Comparison of ENCODE assay signal across 19 cellular contexts in genomic region chr1:2112280-2112701, GRCh38.
A peak's percentile ranks its signal among the peaks of the same experiment; 100 is the strongest.
DNase-seq lines count a peak whose midpoint lies in the region; ATAC-seq and TF ChIP-seq lines count a peak whose summit lies in the region.
"Had no signal": no experiment of that assay in that cellular context is flagged by ENCODE, and none has a peak within 500 bp of the region (broad histone marks: within the 10 kb centered on the region; RNA-seq: fewer than 3 reads in every experiment).

No MANE protein-coding gene starts in this region.

- no peak overlapping the region for H3K27ac ChIP-seq in aorta (ENCODE audit: low read depth in 1 of 2, low read length in 2 of 2)

- peak; percentile 48 for DNase-seq in natural killer cell treated with Interleukin-12 subunit alpha and Interleukin-12 subunit beta and Interleukin-15 and Interleukin-18, amount 100 ng/mL, for 72 hours (ENCODE audit: low spot score)
- no peak for DNase-seq in natural killer cell
- DNase-seq in NOMO-1 (lab: John Stamatoyannopoulos, UW; ENCODE audit: unreplicated experiment in 2 of 2), result peak; percentile 80 to 88
- DNase-seq in aorta, result peak; percentile 34 to 74
- DNase-seq: activated CD4-positive, alpha-beta T cell treated with anti-CD3 and anti-CD28 coated beads, Interleukin-2, amount 10 ng/mL, durations not matched to agents 24 days and 14 days; activated naive CD8-positive, alpha-beta T cell treated with anti-CD3 and anti-CD28 coated beads, Interleukin-2, amount 10 ng/mL, durations not matched to agents 7 days and 5 days; activated T-cell treated with anti-CD3 and anti-CD28 coated beads, Interleukin-2, amount 50 U/mL, for 4 hours; central memory CD4-positive, alpha-beta T cell; COR-L47; GF-D8; MM.1S; PC-3; stimulated activated naive CD8-positive, alpha-beta T cell treated with anti-CD3 and anti-CD28 coated beads, Interleukin-15, amount 100 ng/mL, for 72 hours had no signal

- H3K36me3 ChIP-seq in aorta (ENCODE audit: control insufficient read depth in 1 of 2, insufficient read depth in 2 of 2, low read length in 1 of 2), result no peaks in the 10 kb centered on the region

- H3K9me3 Mint-ChIP-seq in natural killer cell treated with Interleukin-12 subunit alpha and Interleukin-12 subunit beta and Interleukin-15 and Interleukin-18, amount 100 ng/mL, for 72 hours, result no peaks in the 10 kb centered on the region
- H3K9me3 Mint-ChIP-seq in natural killer cell, result no peaks in the 10 kb centered on the region
- H3K9me3 Mint-ChIP-seq in dendritic cell treated with granulocyte-macrophage colony-stimulating factor and Interleukin-4, amounts not matched to agents 40 ng/mL and 50 ng/mL, for 4 days, result no peaks in the 10 kb centered on the region
- H3K9me3 Mint-ChIP-seq: activated CD4-positive, alpha-beta T cell treated with anti-CD3 and anti-CD28 coated beads, Interleukin-2, amount 10 ng/mL, durations not matched to agents 24 days and 14 days; activated naive CD8-positive, alpha-beta T cell treated with anti-CD3 and anti-CD28 coated beads, Interleukin-2, amount 10 ng/mL, durations not matched to agents 7 days and 5 days; activated T-cell treated with anti-CD3 and anti-CD28 coated beads, Interleukin-2, amount 50 U/mL, for 4 hours; stimulated activated naive CD8-positive, alpha-beta T cell treated with anti-CD3 and anti-CD28 coated beads, Interleukin-15, amount 100 ng/mL, for 72 hours had no signal

- H3K27me3 Mint-ChIP-seq in natural killer cell treated with Interleukin-12 subunit alpha and Interleukin-12 subunit beta and Interleukin-15 and Interleukin-18, amount 100 ng/mL, for 72 hours, result no peaks in the 10 kb centered on the region
- no peaks in the 10 kb centered on the region for H3K27me3 Mint-ChIP-seq in natural killer cell (ENCODE audit: low read depth in 2 of 2)
- H3K27me3 Mint-ChIP-seq in dendritic cell treated with granulocyte-macrophage colony-stimulating factor and Interleukin-4, amounts not matched to agents 40 ng/mL and 50 ng/mL, for 4 days, result peaks cover 30% of the 10 kb centered on the region
- H3K27me3 Mint-ChIP-seq: activated CD4-positive, alpha-beta T cell treated with anti-CD3 and anti-CD28 coated beads, Interleukin-2, amount 10 ng/mL, durations not matched to agents 24 days and 14 days; activated naive CD8-positive, alpha-beta T cell treated with anti-CD3 and anti-CD28 coated beads, Interleukin-2, amount 10 ng/mL, durations not matched to agents 7 days and 5 days; stimulated activated naive CD8-positive, alpha-beta T cell treated with anti-CD3 and anti-CD28 coated beads, Interleukin-15, amount 100 ng/mL, for 72 hours had no signal

- H3K9me3 ChIP-seq in aorta (ENCODE audit: control insufficient read depth, low read length), result no peaks in the 10 kb centered on the region

- TF ChIP-seq CTCF in natural killer cell (IDR thresholded peaks at IDR 0.05), result no peak

- H3K4me1 ChIP-seq in aorta (ENCODE audit: control insufficient read depth in 1 of 2, insufficient read depth in 2 of 2, low read length in 2 of 2), result no peaks in the 10 kb centered on the region

- intact Hi-C loops in natural killer cell (cut with micrococcal nuclease), result no loop called here
- intact Hi-C loops in dendritic cell treated with granulocyte-macrophage colony-stimulating factor and Interleukin-4, amounts not matched to agents 40 ng/mL and 50 ng/mL, for 4 days (cut with micrococcal nuclease), result no loop called here
- intact Hi-C loops in aorta (cut with DNase I), result no loop called here

- H3K4me3 ChIP-seq in aorta (ENCODE audit: low read length in 2 of 2), result no peak overlapping the region
- H3K4me3 ChIP-seq: smooth muscle cell had no signal

- H3K36me3 Mint-ChIP-seq in natural killer cell treated with Interleukin-12 subunit alpha and Interleukin-12 subunit beta and Interleukin-15 and Interleukin-18, amount 100 ng/mL, for 72 hours, result no peaks in the 10 kb centered on the region
- H3K36me3 Mint-ChIP-seq in natural killer cell, result no peaks in the 10 kb centered on the region
- H3K36me3 Mint-ChIP-seq in dendritic cell treated with granulocyte-macrophage colony-stimulating factor and Interleukin-4, amounts not matched to agents 40 ng/mL and 50 ng/mL, for 4 days (ENCODE audit: low read depth), result no peaks in the 10 kb centered on the region
- H3K36me3 Mint-ChIP-seq: activated naive CD8-positive, alpha-beta T cell treated with anti-CD3 and anti-CD28 coated beads, Interleukin-2, amount 10 ng/mL, durations not matched to agents 7 days and 5 days had no signal

- H3K4me3 Mint-ChIP-seq in natural killer cell treated with Interleukin-12 subunit alpha and Interleukin-12 subunit beta and Interleukin-15 and Interleukin-18, amount 100 ng/mL, for 72 hours, result no peak overlapping the region
- H3K4me3 Mint-ChIP-seq in natural killer cell, result no peak overlapping the region
- peak overlapping the region; percentile 30 for H3K4me3 Mint-ChIP-seq in dendritic cell treated with granulocyte-macrophage colony-stimulating factor and Interleukin-4, amounts not matched to agents 40 ng/mL and 50 ng/mL, for 4 days
- H3K4me3 Mint-ChIP-seq: activated CD4-positive, alpha-beta T cell treated with anti-CD3 and anti-CD28 coated beads, Interleukin-2, amount 10 ng/mL, durations not matched to agents 24 days and 14 days; activated naive CD8-positive, alpha-beta T cell treated with anti-CD3 and anti-CD28 coated beads, Interleukin-2, amount 10 ng/mL, durations not matched to agents 7 days and 5 days; activated T-cell treated with anti-CD3 and anti-CD28 coated beads, Interleukin-2, amount 50 U/mL, for 4 hours; stimulated activated naive CD8-positive, alpha-beta T cell treated with anti-CD3 and anti-CD28 coated beads, Interleukin-15, amount 100 ng/mL, for 72 hours had no signal

- no peak for ATAC-seq in natural killer cell treated with Interleukin-12 subunit alpha and Interleukin-12 subunit beta and Interleukin-15 and Interleukin-18, amount 100 ng/mL, for 72 hours
- ATAC-seq in natural killer cell (no peak), aorta (ENCODE audit: low FRiP score) (no peak), HG02610 (IDR thresholded peaks at IDR 0.05; ENCODE audit: unreplicated experiment) (no peak), HG03139 (IDR thresholded peaks at IDR 0.05; ENCODE audit: unreplicated experiment) (no peak), GM18867 (IDR thresholded peaks at IDR 0.05; ENCODE audit: unreplicated experiment) (no peak)
- ATAC-seq: activated T-cell treated with anti-CD3 and anti-CD28 coated beads, Interleukin-2, amount 50 U/mL, for 4 hours; HCT116; PC-3; stimulated activated naive CD8-positive, alpha-beta T cell treated with anti-CD3 and anti-CD28 coated beads, Interleukin-15, amount 100 ng/mL, for 72 hours had no signal

- H3K4me1 Mint-ChIP-seq in natural killer cell treated with Interleukin-12 subunit alpha and Interleukin-12 subunit beta and Interleukin-15 and Interleukin-18, amount 100 ng/mL, for 72 hours (ENCODE audit: low read depth in 2 of 2), result peaks cover 0 to 2% of the 10 kb centered on the region in 2 donors
- H3K4me1 Mint-ChIP-seq in natural killer cell, result peaks cover 0 to 4% of the 10 kb centered on the region in 2 donors
- H3K4me1 Mint-ChIP-seq in dendritic cell treated with granulocyte-macrophage colony-stimulating factor and Interleukin-4, amounts not matched to agents 40 ng/mL and 50 ng/mL, for 4 days (ENCODE audit: low read depth), result peaks cover 31% of the 10 kb centered on the region
- H3K4me1 Mint-ChIP-seq: activated CD4-positive, alpha-beta T cell treated with anti-CD3 and anti-CD28 coated beads, Interleukin-2, amount 10 ng/mL, durations not matched to agents 24 days and 14 days had no signal

- H3K27me3 ChIP-seq in aorta (ENCODE audit: control insufficient read depth in 1 of 2, insufficient read depth in 2 of 2, low read length in 1 of 2), result no peaks in the 10 kb centered on the region

- H3K27ac Mint-ChIP-seq in natural killer cell treated with Interleukin-12 subunit alpha and Interleukin-12 subunit beta and Interleukin-15 and Interleukin-18, amount 100 ng/mL, for 72 hours, result no peak overlapping the region
- no peak overlapping the region for H3K27ac Mint-ChIP-seq in natural killer cell
- peak overlapping the region; percentile 74 for H3K27ac Mint-ChIP-seq in dendritic cell treated with granulocyte-macrophage colony-stimulating factor and Interleukin-4, amounts not matched to agents 40 ng/mL and 50 ng/mL, for 4 days
- H3K27ac Mint-ChIP-seq: activated CD4-positive, alpha-beta T cell treated with anti-CD3 and anti-CD28 coated beads, Interleukin-2, amount 10 ng/mL, durations not matched to agents 24 days and 14 days; activated naive CD8-positive, alpha-beta T cell treated with anti-CD3 and anti-CD28 coated beads, Interleukin-2, amount 10 ng/mL, durations not matched to agents 7 days and 5 days; stimulated activated naive CD8-positive, alpha-beta T cell treated with anti-CD3 and anti-CD28 coated beads, Interleukin-15, amount 100 ng/mL, for 72 hours had no signal

- 72 to 78% methylated on average over 17 of the region's 17 CpGs for WGBS in aorta, 2 donors
